12 cellular contexts compared by ENCODE assay signal in the genomic region with DNA sequence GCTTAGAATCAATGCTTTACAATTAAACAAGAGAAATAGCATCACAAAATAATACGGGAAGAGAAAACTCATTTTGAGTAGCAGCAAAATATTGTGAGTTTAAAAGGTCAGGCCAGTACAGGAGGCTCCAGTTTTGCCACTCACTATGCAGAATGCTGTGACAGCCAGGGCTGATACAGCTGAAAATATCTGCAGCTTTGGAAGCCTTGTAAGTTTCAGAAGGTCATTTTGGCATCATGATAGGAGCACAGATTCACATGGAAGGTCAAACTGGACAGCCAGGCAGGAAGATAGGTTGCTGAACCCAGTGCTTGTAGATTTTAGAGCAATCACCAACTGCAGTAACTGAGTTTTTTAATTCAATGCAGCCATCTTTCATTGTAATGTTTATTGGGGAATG. TPM values are rescaled to one million over a fixed set of nuclear protein-coding genes. Genes with fewer than 3 reads are reported as not detected.
DNase-seq lines count a peak whose midpoint lies in the region; FAIRE-seq and TF ChIP-seq lines count a peak whose summit lies in the region.
"Had no signal": no experiment of that assay in that cellular context is flagged by ENCODE, and none has a peak within 500 bp of the region (broad histone marks: within the 10 kb centered on the region; RNA-seq: fewer than 3 reads in every experiment).

No MANE protein-coding gene starts in this region.

- H3K9me2 ChIP-seq in DOHH2 (replicated peaks; ENCODE audit: control insufficient read depth, low read length): no peaks in the 10 kb centered on the region

- H3K4me1 ChIP-seq in DOHH2 (ENCODE audit: control insufficient read depth, low read length): peaks cover 96% of the 10 kb centered on the region
- H3K4me1 ChIP-seq in esophagus squamous epithelium: peaks cover 18 to 90% (median 47%) of the 10 kb centered on the region in 3 donors
- H3K4me1 ChIP-seq in rectal smooth muscle tissue (ENCODE audit: control insufficient read depth, insufficient read depth, low read length): peaks cover 39% of the 10 kb centered on the region

- H4K20me1 ChIP-seq in DOHH2 (ENCODE audit: control insufficient read depth, insufficient read depth, low read depth, low read length): peaks cover 57% of the 10 kb centered on the region

- intact Hi-C loops in esophagus squamous epithelium (cut with DNase I): no loop called here

- H3K4me3 ChIP-seq in DOHH2 (ENCODE audit: low read length) (peak overlapping the region; percentile 38), SK-N-MC (peak overlapping the region; percentile 10; the same call in 1 of the 2 replicates), esophagus squamous epithelium (no peak overlapping the region), rectal smooth muscle tissue (ENCODE audit: low read length) (no peak overlapping the region)

- H3K9ac ChIP-seq in SK-N-MC (ENCODE audit: insufficient read length) (peak overlapping the region; percentile 7), rectal smooth muscle tissue (ENCODE audit: low read length) (no peak overlapping the region)

- DNase-seq in SK-N-MC (ENCODE audit: low read depth, low spot score) (no peak), esophagus squamous epithelium (lab: John Stamatoyannopoulos, UW) (no peak), SW480 (ENCODE audit: low spot score) (no peak), AML-193 (lab: John Stamatoyannopoulos, UW) (no peak), epidermal melanocyte (ENCODE audit: insufficient read length, low spot score) (no peak), frontal cortex (ENCODE audit: low spot score in 2 of 2) (no peak)
- DNase-seq: DMS153; NCI-H69; stimulated activated CD4-positive, alpha-beta T cell treated with anti-CD3 and anti-CD28 coated beads, Interleukin-2, amount 100 ng/mL, for 24 hours; trophoblast cell had no signal

- peaks cover 97% of the 10 kb centered on the region for H3K79me2 ChIP-seq in DOHH2 (ENCODE audit: control insufficient read depth, low read length)

- TF ChIP-seq CTCF in DOHH2 (IDR thresholded peaks at IDR 0.05; ENCODE audit: low read depth, low read length, poor library complexity, severe bottlenecking) (no peak), esophagus squamous epithelium (IDR thresholded peaks at IDR 0.05) (no peak)

- H3K9me3 ChIP-seq in DOHH2 (ENCODE audit: control insufficient read depth, insufficient read depth, low read length) (no peaks in the 10 kb centered on the region), SK-N-MC (ENCODE audit: low read depth, low read length) (no peaks in the 10 kb centered on the region), esophagus squamous epithelium (no peaks in the 10 kb centered on the region)

- peak overlapping the region; percentile 59 for H3K4me2 ChIP-seq in DOHH2 (ENCODE audit: low read length)

- FAIRE-seq in frontal cortex (lab: Jason Lieb, UNC): no peak

- H3K27me3 ChIP-seq in DOHH2 (ENCODE audit: control insufficient read depth, low read length) (no peaks in the 10 kb centered on the region), esophagus squamous epithelium (no peaks in the 10 kb centered on the region), rectal smooth muscle tissue (ENCODE audit: control insufficient read depth, insufficient read depth, low read length) (no peaks in the 10 kb centered on the region)

- peak overlapping the region; percentile 41 for H3K27ac ChIP-seq in DOHH2 (ENCODE audit: low read depth, low read length)
- peak overlapping the region; percentile 66 for H3K27ac ChIP-seq in SK-N-MC
- peak overlapping the region in 3 of 4 donors; percentile 40 to 66 (median 51) for H3K27ac ChIP-seq in esophagus squamous epithelium
- H3K27ac ChIP-seq in rectal smooth muscle tissue (ENCODE audit: low read depth, low read length): peak overlapping the region; percentile 26

- H3K36me3 ChIP-seq in DOHH2 (ENCODE audit: control insufficient read depth, low read length) (peaks cover 61% of the 10 kb centered on the region), SK-N-MC (ENCODE audit: insufficient read depth, low read length) (peaks cover 5% of the 10 kb centered on the region; the same call in 1 of the 2 replicates), esophagus squamous epithelium (no peaks in the 10 kb centered on the region), rectal smooth muscle tissue (ENCODE audit: control insufficient read depth, insufficient read depth, low read length) (no peaks in the 10 kb centered on the region)

- H3F3A ChIP-seq in DOHH2 (ENCODE audit: control insufficient read depth, insufficient read depth): peaks cover 29% of the 10 kb centered on the region

- WGBS in esophagus squamous epithelium, 2 donors: 20 to 52% methylated on average over 1 of the region's 1 CpG

- no peak for TF ChIP-seq POLR2A in esophagus squamous epithelium (IDR thresholded peaks at IDR 0.05)

RNA-seq across cellular contexts. Expression of gene MBNL1, which starts 14.1 kb away (rescaled TPM):
- total RNA-seq in esophagus squamous epithelium (100 to 1,000 TPM in 3 of 4 donors, 10 to 100 TPM in 1; 94.0 to 318 (median 161) TPM), frontal cortex (44.0 TPM)

Comparison
In these comparisons a context has a peak if more than half of its experiments do, and no peak if none do; other contexts are left out.
1. H3K4me3 ChIP-seq: peak in DOHH2 (single experiment) and SK-N-MC (single experiment); none in esophagus squamous epithelium (0 of 4) and rectal smooth muscle tissue (single experiment).
2. Peak in every context shown above with its lines, with median percentiles within 50 percentile points of each other: H3K27ac ChIP-seq.